In the genomic region with DNA sequence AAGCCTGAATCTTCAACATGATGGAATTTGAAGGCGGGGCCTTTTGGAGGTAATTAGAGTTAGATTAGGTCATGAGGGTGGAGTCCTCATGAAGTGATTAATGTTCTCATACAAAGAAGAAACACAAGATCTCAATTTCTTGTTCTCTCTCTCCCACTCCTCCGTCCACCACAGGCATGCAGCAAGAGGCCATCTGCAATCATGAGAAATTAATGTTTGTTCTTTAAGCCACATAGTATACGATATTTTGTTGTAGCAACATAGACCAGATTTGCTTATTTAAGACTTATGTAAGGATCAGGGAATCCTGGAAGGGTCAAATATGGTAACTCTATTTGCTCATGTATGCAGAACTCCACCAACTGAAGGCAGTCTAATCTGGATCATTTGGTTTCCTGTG, we compare ENCODE assay signal across 19 cellular contexts.
DNase-seq lines count a peak whose midpoint lies in the region; TF ChIP-seq lines count a peak whose summit lies in the region.
"Had no signal": no experiment of that assay in that cellular context is flagged by ENCODE, and none has a peak within 500 bp of the region (broad histone marks: within the 10 kb centered on the region; RNA-seq: fewer than 3 reads in every experiment).

No MANE protein-coding gene starts in this region.

- DNase-seq in AG20443 (ENCODE audit: low spot score) (peak; percentile 60), NCI-H69 (lab: John Stamatoyannopoulos, UW) (peak; percentile 18), epithelial cell of prostate (ENCODE audit: low read depth, low spot score) (peak; percentile 56), left kidney (ENCODE audit: low read depth, low spot score) (peak; percentile 43), NCI-H526 treated with DMSO at 0.1 percent for 48 hours (lab: John Stamatoyannopoulos, UW) (no peak), activated gamma-delta T cell treated with Interleukin-2 at 50 U/mL for 16 hours (no peak), NCI-H1092 treated with DMSO at 0.1 percent for 48 hours (lab: John Stamatoyannopoulos, UW) (no peak), GM13977 (ENCODE audit: low spot score) (no peak)
- DNase-seq: activated CD4-positive, alpha-beta T cell treated with anti-CD3 and anti-CD28 coated beads, Interleukin-2, amount 50 U/mL, for 48 hours; activated naive CD4-positive, alpha-beta T cell treated with anti-CD3 and anti-CD28 coated beads for 36 hours; body of pancreas; colonic mucosa; H7; left ventricle myocardium inferior; NCI-H146; NCI-H2171; NCI-H82; stimulated activated CD4-positive, alpha-beta T cell treated with anti-CD3 and anti-CD28 coated beads, Interleukin-15, amount 100 ng/mL, for 24 hours; testis had no signal

- in situ Hi-C loops in GM13977 (cut with MboI; ENCODE audit: low pct_unique_long_range_greater_than_20kb, low sequenced_read_pairs, unreplicated experiment) = no loop called here

- no peak overlapping the region for H3K27ac ChIP-seq in epithelial cell of prostate
- H3K27ac ChIP-seq: body of pancreas, colonic mucosa, left ventricle myocardium inferior, testis had no signal

- TF ChIP-seq CTCF in GM13977 (IDR thresholded peaks at IDR 0.05; ENCODE audit: extremely low read depth, insufficient read depth, missing control alignments) = no peak

Comparison
In these comparisons a context has a peak if more than half of its experiments do, and no peak if none do; other contexts are left out.
1. DNase-seq: peak in AG20443 (single experiment), NCI-H69 (single experiment), epithelial cell of prostate (single experiment) and left kidney (single experiment); none in NCI-H526 treated with DMSO at 0.1 percent for 48 hours (single experiment), activated gamma-delta T cell treated with Interleukin-2 at 50 U/mL for 16 hours (single experiment), NCI-H1092 treated with DMSO at 0.1 percent for 48 hours (single experiment) and GM13977 (single experiment).